Comparison of ENCODE assay signal across 1 cellular context in the genomic region with DNA sequence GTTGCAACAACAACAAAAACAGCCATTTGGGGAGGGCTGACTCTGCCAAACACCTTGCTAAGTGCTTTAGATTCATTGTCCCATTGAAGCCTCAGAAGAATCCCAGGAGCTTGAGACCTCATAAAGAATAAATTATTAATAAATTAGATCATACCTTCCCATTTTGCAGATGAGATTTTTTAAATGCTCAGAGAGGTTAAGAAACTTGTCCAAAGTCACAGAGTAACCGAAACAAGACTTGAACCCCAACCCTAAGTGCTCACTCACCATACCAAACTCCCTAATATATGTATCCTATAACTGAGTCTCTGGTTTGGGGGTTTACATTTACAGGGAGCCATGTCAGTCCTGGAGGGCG.
TF ChIP-seq lines count a peak whose summit lies in the region.

No MANE protein-coding gene starts in this region.

TF ChIP-seq in H1, 55 proteins besides CTCF, POLR2A, EP300 and RAD21:
- TF ChIP-seq JUN (IDR thresholded peaks at IDR 0.05; ENCODE audit: low read depth, low read length) (no peak), NANOG (IDR thresholded peaks at IDR 0.05; ENCODE audit: insufficient read depth, low read depth, low read length, poor library complexity, severe bottlenecking) (no peak), RNF2 (IDR thresholded peaks at IDR 0.05; ENCODE audit: borderline replicate concordance, low read depth, low read length, missing control alignments, poor library complexity, severe bottlenecking) (no peak), TAF1 (IDR thresholded peaks at IDR 0.05; ENCODE audit: low read depth, low read length) (no peak), TEAD4 (IDR thresholded peaks at IDR 0.05; ENCODE audit: low read depth, low read length) (no peak), EZH2 (IDR thresholded peaks at IDR 0.05; ENCODE audit: low read depth, low read length, severe bottlenecking) (no peak), MAX (IDR thresholded peaks at IDR 0.05) (no peak), KDM4A (IDR thresholded peaks at IDR 0.05; ENCODE audit: low read depth, low read length, severe bottlenecking) (no peak), CBX8 (IDR thresholded peaks at IDR 0.05; ENCODE audit: borderline replicate concordance, low read depth, low read length) (no peak)
- TF ChIP-seq, protein P1, sequence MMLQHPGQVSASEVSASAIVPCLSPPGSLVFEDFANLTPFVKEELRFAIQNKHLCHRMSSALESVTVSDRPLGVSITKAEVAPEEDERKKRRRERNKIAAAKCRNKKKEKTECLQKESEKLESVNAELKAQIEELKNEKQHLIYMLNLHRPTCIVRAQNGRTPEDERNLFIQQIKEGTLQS (IDR thresholded peaks at IDR 0.05; ENCODE audit: insufficient read depth, low read depth, low read length) = no peak
